1 cellular context compared by ENCODE assay signal in the genomic region with DNA sequence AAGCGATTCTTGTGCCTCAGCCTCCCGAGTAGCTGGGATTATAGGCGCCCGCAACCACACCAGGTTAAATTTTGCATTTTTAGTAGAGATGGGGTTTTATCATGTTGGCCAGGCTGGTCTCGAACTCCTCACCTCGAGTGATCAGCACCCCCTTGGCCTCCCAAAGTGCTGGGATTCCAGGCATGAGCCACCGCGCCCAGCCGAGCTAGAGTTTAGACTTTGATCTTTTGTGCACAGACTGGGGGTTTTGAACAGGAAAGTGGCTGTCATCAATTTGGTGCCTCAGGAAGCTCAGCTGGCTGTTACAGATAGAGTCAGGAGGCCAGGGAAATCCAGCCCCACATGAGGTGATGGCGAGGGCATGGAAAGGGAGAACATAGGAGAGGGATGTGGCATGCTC.
TF ChIP-seq lines count a peak whose summit lies in the region.

No MANE protein-coding gene starts in this region.

TF ChIP-seq in HepG2, 621 proteins besides CTCF, POLR2A, EP300 and RAD21 (continued from another document and continues in another):
- TF ChIP-seq, protein P1, sequence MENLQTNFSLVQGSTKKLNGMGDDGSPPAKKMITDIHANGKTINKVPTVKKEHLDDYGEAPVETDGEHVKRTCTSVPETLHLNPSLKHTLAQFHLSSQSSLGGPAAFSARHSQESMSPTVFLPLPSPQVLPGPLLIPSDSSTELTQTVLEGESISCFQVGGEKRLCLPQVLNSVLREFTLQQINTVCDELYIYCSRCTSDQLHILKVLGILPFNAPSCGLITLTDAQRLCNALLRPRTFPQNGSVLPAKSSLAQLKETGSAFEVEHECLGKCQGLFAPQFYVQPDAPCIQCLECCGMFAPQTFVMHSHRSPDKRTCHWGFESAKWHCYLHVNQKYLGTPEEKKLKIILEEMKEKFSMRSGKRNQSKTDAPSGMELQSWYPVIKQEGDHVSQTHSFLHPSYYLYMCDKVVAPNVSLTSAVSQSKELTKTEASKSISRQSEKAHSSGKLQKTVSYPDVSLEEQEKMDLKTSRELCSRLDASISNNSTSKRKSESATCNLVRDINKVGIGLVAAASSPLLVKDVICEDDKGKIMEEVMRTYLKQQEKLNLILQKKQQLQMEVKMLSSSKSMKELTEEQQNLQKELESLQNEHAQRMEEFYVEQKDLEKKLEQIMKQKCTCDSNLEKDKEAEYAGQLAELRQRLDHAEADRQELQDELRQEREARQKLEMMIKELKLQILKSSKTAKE (CRISPR knock-in tag; IDR thresholded peaks at IDR 0.05; ENCODE audit: borderline replicate concordance) = no peak
- TF ChIP-seq ZNF317 (CRISPR knock-in tag; IDR thresholded peaks at IDR 0.05) (no peak), ZNF615 (CRISPR knock-in tag; IDR thresholded peaks at IDR 0.05; ENCODE audit: borderline replicate concordance) (no peak), ZNF33B (CRISPR knock-in tag; IDR thresholded peaks at IDR 0.05) (no peak), ZMYM2 (CRISPR knock-in tag; IDR thresholded peaks at IDR 0.05) (peak; percentile 54; the same call in 1 of the 2 replicates), ZNF207 (IDR thresholded peaks at IDR 0.05; ENCODE audit: borderline replicate concordance) (no peak), KAT8 (CRISPR knock-in tag; IDR thresholded peaks at IDR 0.05) (no peak), RAD51 (IDR thresholded peaks at IDR 0.05; ENCODE audit: borderline replicate concordance) (no peak), FOSL2 (CRISPR knock-in tag; IDR thresholded peaks at IDR 0.05) (no peak), RORA (CRISPR knock-in tag; IDR thresholded peaks at IDR 0.05) (no peak), ZNF460 (CRISPR knock-in tag; IDR thresholded peaks at IDR 0.05; ENCODE audit: borderline replicate concordance) (peak; percentile 33; the same call in 1 of the 2 replicates), REL (CRISPR knock-in tag; conservative IDR thresholded peaks at IDR 0.05) (no peak), GTF3A (CRISPR knock-in tag; conservative IDR thresholded peaks at IDR 0.05) (no peak), SRSF9 (IDR thresholded peaks at IDR 0.05; ENCODE audit: borderline replicate concordance, insufficient read depth, low read depth, low read length, poor library complexity, severe bottlenecking) (no peak), EEA1 (CRISPR knock-in tag; IDR thresholded peaks at IDR 0.05; ENCODE audit: borderline replicate concordance) (no peak), POLR2AphosphoS5 (IDR thresholded peaks at IDR 0.05; ENCODE audit: low read depth, low read length) (no peak), SMARCE1 (IDR thresholded peaks at IDR 0.05; ENCODE audit: borderline replicate concordance) (no peak), ZFP62 (CRISPR knock-in tag; IDR thresholded peaks at IDR 0.05) (no peak), FOXK2 (IDR thresholded peaks at IDR 0.05) (no peak), NR1H2 (CRISPR knock-in tag; IDR thresholded peaks at IDR 0.05; ENCODE audit: borderline replicate concordance, low read depth) (no peak), ZSCAN30 (CRISPR knock-in tag; IDR thresholded peaks at IDR 0.05) (no peak), RXRB (CRISPR knock-in tag; IDR thresholded peaks at IDR 0.05; ENCODE audit: borderline replicate concordance) (no peak), ZNF337 (CRISPR knock-in tag; IDR thresholded peaks at IDR 0.05; ENCODE audit: borderline replicate concordance, low read depth) (no peak), NAIF1 (CRISPR knock-in tag; IDR thresholded peaks at IDR 0.05; ENCODE audit: borderline replicate concordance) (no peak), ZNF792 (CRISPR knock-in tag; IDR thresholded peaks at IDR 0.05) (no peak), NFE2L2 (IDR thresholded peaks at IDR 0.05; ENCODE audit: low read length) (no peak), YEATS4 (CRISPR knock-in tag; IDR thresholded peaks at IDR 0.05; ENCODE audit: borderline replicate concordance) (no peak), ATAD3A (CRISPR knock-in tag; IDR thresholded peaks at IDR 0.05) (no peak), ZNF761 (CRISPR knock-in tag; conservative IDR thresholded peaks at IDR 0.05) (no peak), FOXP1 (IDR thresholded peaks at IDR 0.05) (no peak), FOXP1 (CRISPR knock-in tag; IDR thresholded peaks at IDR 0.05) (no peak), TCF7L2 (IDR thresholded peaks at IDR 0.05; ENCODE audit: low read depth, low read length) (no peak), ZNF224 (CRISPR knock-in tag; IDR thresholded peaks at IDR 0.05) (no peak), ZNF878 (CRISPR knock-in tag; IDR thresholded peaks at IDR 0.05) (no peak), ETV5 (CRISPR knock-in tag; IDR thresholded peaks at IDR 0.05; ENCODE audit: borderline replicate concordance) (no peak)
- TF ChIP-seq, protein P2, sequence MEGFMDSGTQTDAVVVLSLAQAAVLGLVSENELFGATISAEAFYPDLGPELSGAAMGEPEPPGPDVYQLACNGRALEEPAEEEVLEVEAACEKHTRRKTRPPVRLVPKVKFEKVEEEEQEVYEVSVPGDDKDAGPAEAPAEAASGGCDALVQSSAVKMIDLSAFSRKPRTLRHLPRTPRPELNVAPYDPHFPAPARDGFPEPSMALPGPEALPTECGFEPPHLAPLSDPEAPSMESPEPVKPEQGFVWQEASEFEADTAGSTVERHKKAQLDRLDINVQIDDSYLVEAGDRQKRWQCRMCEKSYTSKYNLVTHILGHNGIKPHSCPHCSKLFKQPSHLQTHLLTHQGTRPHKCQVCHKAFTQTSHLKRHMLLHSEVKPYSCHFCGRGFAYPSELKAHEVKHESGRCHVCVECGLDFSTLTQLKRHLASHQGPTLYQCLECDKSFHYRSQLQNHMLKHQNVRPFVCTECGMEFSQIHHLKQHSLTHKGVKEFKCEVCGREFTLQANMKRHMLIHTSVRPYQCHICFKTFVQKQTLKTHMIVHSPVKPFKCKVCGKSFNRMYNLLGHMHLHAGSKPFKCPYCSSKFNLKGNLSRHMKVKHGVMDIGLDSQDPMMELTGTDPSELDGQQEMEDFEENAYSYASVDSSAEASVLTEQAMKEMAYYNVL (CRISPR knock-in tag; IDR thresholded peaks at IDR 0.05; ENCODE audit: borderline replicate concordance) = no peak
- TF ChIP-seq, protein P3, sequence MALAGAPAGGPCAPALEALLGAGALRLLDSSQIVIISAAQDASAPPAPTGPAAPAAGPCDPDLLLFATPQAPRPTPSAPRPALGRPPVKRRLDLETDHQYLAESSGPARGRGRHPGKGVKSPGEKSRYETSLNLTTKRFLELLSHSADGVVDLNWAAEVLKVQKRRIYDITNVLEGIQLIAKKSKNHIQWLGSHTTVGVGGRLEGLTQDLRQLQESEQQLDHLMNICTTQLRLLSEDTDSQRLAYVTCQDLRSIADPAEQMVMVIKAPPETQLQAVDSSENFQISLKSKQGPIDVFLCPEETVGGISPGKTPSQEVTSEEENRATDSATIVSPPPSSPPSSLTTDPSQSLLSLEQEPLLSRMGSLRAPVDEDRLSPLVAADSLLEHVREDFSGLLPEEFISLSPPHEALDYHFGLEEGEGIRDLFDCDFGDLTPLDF (CRISPR knock-in tag; IDR thresholded peaks at IDR 0.05) = no peak
- TF ChIP-seq, protein P4, sequence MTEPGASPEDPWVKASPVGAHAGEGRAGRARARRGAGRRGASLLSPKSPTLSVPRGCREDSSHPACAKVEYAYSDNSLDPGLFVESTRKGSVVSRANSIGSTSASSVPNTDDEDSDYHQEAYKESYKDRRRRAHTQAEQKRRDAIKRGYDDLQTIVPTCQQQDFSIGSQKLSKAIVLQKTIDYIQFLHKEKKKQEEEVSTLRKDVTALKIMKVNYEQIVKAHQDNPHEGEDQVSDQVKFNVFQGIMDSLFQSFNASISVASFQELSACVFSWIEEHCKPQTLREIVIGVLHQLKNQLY (CRISPR knock-in tag; IDR thresholded peaks at IDR 0.05) = no peak
- TF ChIP-seq, protein P5, sequence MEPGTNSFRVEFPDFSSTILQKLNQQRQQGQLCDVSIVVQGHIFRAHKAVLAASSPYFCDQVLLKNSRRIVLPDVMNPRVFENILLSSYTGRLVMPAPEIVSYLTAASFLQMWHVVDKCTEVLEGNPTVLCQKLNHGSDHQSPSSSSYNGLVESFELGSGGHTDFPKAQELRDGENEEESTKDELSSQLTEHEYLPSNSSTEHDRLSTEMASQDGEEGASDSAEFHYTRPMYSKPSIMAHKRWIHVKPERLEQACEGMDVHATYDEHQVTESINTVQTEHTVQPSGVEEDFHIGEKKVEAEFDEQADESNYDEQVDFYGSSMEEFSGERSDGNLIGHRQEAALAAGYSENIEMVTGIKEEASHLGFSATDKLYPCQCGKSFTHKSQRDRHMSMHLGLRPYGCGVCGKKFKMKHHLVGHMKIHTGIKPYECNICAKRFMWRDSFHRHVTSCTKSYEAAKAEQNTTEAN (CRISPR knock-in tag; conservative IDR thresholded peaks at IDR 0.05) = no peak
- TF ChIP-seq, protein P6, sequence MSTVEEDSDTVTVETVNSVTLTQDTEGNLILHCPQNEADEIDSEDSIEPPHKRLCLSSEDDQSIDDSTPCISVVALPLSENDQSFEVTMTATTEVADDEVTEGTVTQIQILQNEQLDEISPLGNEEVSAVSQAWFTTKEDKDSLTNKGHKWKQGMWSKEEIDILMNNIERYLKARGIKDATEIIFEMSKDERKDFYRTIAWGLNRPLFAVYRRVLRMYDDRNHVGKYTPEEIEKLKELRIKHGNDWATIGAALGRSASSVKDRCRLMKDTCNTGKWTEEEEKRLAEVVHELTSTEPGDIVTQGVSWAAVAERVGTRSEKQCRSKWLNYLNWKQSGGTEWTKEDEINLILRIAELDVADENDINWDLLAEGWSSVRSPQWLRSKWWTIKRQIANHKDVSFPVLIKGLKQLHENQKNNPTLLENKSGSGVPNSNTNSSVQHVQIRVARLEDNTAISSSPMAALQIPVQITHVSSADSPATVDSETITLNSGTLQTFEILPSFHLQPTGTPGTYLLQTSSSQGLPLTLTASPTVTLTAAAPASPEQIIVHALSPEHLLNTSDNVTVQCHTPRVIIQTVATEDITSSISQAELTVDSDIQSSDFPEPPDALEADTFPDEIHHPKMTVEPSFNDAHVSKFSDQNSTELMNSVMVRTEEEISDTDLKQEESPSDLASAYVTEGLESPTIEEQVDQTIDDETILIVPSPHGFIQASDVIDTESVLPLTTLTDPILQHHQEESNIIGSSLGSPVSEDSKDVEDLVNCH (CRISPR knock-in tag; IDR thresholded peaks at IDR 0.05) = no peak
- TF ChIP-seq, protein P7, sequence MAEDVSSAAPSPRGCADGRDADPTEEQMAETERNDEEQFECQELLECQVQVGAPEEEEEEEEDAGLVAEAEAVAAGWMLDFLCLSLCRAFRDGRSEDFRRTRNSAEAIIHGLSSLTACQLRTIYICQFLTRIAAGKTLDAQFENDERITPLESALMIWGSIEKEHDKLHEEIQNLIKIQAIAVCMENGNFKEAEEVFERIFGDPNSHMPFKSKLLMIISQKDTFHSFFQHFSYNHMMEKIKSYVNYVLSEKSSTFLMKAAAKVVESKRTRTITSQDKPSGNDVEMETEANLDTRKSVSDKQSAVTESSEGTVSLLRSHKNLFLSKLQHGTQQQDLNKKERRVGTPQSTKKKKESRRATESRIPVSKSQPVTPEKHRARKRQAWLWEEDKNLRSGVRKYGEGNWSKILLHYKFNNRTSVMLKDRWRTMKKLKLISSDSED (CRISPR knock-in tag; IDR thresholded peaks at IDR 0.05) = no peak
- TF ChIP-seq, protein P8, sequence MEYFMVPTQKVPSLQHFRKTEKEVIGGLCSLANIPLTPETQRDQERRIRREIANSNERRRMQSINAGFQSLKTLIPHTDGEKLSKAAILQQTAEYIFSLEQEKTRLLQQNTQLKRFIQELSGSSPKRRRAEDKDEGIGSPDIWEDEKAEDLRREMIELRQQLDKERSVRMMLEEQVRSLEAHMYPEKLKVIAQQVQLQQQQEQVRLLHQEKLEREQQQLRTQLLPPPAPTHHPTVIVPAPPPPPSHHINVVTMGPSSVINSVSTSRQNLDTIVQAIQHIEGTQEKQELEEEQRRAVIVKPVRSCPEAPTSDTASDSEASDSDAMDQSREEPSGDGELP (IDR thresholded peaks at IDR 0.05; ENCODE audit: borderline replicate concordance, low read depth) = peak; percentile 45; the same call in 1 of the 2 replicates
- TF ChIP-seq, protein P9, sequence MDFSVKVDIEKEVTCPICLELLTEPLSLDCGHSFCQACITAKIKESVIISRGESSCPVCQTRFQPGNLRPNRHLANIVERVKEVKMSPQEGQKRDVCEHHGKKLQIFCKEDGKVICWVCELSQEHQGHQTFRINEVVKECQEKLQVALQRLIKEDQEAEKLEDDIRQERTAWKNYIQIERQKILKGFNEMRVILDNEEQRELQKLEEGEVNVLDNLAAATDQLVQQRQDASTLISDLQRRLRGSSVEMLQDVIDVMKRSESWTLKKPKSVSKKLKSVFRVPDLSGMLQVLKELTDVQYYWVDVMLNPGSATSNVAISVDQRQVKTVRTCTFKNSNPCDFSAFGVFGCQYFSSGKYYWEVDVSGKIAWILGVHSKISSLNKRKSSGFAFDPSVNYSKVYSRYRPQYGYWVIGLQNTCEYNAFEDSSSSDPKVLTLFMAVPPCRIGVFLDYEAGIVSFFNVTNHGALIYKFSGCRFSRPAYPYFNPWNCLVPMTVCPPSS (IDR thresholded peaks at IDR 0.05) = no peak
- TF ChIP-seq, protein P10, sequence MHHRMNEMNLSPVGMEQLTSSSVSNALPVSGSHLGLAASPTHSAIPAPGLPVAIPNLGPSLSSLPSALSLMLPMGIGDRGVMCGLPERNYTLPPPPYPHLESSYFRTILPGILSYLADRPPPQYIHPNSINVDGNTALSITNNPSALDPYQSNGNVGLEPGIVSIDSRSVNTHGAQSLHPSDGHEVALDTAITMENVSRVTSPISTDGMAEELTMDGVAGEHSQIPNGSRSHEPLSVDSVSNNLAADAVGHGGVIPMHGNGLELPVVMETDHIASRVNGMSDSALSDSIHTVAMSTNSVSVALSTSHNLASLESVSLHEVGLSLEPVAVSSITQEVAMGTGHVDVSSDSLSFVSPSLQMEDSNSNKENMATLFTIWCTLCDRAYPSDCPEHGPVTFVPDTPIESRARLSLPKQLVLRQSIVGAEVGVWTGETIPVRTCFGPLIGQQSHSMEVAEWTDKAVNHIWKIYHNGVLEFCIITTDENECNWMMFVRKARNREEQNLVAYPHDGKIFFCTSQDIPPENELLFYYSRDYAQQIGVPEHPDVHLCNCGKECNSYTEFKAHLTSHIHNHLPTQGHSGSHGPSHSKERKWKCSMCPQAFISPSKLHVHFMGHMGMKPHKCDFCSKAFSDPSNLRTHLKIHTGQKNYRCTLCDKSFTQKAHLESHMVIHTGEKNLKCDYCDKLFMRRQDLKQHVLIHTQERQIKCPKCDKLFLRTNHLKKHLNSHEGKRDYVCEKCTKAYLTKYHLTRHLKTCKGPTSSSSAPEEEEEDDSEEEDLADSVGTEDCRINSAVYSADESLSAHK (CRISPR knock-in tag; IDR thresholded peaks at IDR 0.05; ENCODE audit: borderline replicate concordance) = no peak
- TF ChIP-seq, protein P11, sequence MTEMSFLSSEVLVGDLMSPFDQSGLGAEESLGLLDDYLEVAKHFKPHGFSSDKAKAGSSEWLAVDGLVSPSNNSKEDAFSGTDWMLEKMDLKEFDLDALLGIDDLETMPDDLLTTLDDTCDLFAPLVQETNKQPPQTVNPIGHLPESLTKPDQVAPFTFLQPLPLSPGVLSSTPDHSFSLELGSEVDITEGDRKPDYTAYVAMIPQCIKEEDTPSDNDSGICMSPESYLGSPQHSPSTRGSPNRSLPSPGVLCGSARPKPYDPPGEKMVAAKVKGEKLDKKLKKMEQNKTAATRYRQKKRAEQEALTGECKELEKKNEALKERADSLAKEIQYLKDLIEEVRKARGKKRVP (CRISPR knock-in tag; IDR thresholded peaks at IDR 0.05) = no peak
- TF ChIP-seq, protein P12, sequence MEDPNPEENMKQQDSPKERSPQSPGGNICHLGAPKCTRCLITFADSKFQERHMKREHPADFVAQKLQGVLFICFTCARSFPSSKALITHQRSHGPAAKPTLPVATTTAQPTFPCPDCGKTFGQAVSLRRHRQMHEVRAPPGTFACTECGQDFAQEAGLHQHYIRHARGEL (CRISPR knock-in tag; IDR thresholded peaks at IDR 0.05) = no peak
